8 cellular contexts compared by ENCODE assay signal in the genomic region with DNA sequence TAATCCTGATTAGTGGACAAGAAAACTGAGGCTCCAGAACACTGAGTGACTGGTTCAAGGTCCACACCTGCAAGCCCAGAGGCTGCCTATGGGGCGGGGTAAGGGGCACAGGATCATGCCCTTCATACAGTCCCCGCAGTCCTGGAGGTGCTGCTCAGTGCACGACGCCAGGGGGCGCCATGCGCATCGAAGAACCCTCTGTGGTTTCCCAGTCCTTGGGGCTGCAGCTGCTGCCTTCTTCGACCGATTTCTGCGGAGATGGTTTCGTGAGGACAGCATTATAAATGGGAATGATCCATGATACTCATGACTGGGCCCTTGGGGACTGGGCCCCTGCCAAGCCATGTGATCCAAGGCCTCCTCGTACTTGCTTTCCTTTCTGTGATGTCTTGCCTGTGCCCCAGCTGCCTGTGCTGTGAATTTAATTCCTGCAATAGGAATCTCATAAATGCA. TPM values are rescaled to one million over a fixed set of nuclear protein-coding genes. Genes with fewer than 3 reads are reported as not detected.
DNase-seq lines count a peak whose midpoint lies in the region; ATAC-seq, FAIRE-seq and TF ChIP-seq lines count a peak whose summit lies in the region.

No MANE protein-coding gene starts in this region.

- WGBS in K562 (ENCODE audit: insufficient coverage, low coverage, missing lambda C conversion rate) = 1% methylated on average over 12 of the region's 12 CpGs

- no peaks in the 10 kb centered on the region for H3K79me2 ChIP-seq in K562 (ENCODE audit: control insufficient read depth, insufficient read depth, low read length)

- in situ Hi-C loops in K562 (cut with MboI) (loop anchor here (5.0 kb wide), 2 partner anchors 105 to 1080 kb away; no protein-coding TSS in a partner anchor), gastrocnemius medialis (cut with MboI; ENCODE audit: low sequenced_read_pairs in 4 of 4) (loop anchor here in 2 of 4 donors (5.0 kb wide), 1 partner anchor 105 kb away; no protein-coding TSS in a partner anchor)

- TF ChIP-seq CTCF in GM10266 (IDR thresholded peaks at IDR 0.05; ENCODE audit: control insufficient read depth, insufficient read depth, low read depth, missing control alignments) (peak; percentile 94), K562 (IDR thresholded peaks at IDR 0.05 in 2 of 3, conservative IDR thresholded peaks at IDR 0.05 in 1 of 3; ENCODE audit: insufficient read depth in 2 of 3, low read depth in 1 of 3, low read length in 3 of 3) (peak; percentile 91 to 96 (median 93)), gastrocnemius medialis (IDR thresholded peaks at IDR 0.05 in 4 of 5, conservative IDR thresholded peaks at IDR 0.05 in 1 of 5) (peak; percentile 84 to 94 (median 93))

- TF ChIP-seq POLR2A in K562 (conservative IDR thresholded peaks at IDR 0.05) = no peak
- no peak for TF ChIP-seq POLR2A in gastrocnemius medialis (IDR thresholded peaks at IDR 0.05)

- H3K9me3 ChIP-seq in K562 (replicated peaks; ENCODE audit: control insufficient read depth, insufficient read depth, low read depth, low read length) = no peaks in the 10 kb centered on the region
- no peaks in the 10 kb centered on the region for H3K9me3 ChIP-seq in gastrocnemius medialis

- peak; percentile 88 for FAIRE-seq in K562 (lab: Jason Lieb, UNC)

- POLR2A ChIA-PET in K562 (lab: Yijun Ruan, JAX) = interaction anchor here (0.6 to 2.2 kb wide), 5 partner anchors 11 to 104 kb away, joined by 3 to 8 read pairs (median 3); no protein-coding TSS in a partner anchor

- H4K20me1 ChIP-seq in K562 (replicated peaks; ENCODE audit: control insufficient read depth, insufficient read depth, low read length) = peaks cover 3% of the 10 kb centered on the region; the same call in 1 of the 2 replicates

- no peak overlapping the region for H3K9ac ChIP-seq in K562 (ENCODE audit: insufficient read depth in 1 of 2, low read depth in 2 of 2, low read length in 2 of 2)

- H3K36me3 ChIP-seq in K562 (ENCODE audit: control insufficient read depth, insufficient read depth, low read length) (no peaks in the 10 kb centered on the region), gastrocnemius medialis (no peaks in the 10 kb centered on the region)

- no peak overlapping the region for H3K4me2 ChIP-seq in K562 (ENCODE audit: insufficient read depth, low read length)

- CTCF ChIA-PET in K562 (lab: Yijun Ruan, JAX; ENCODE audit: low intra/inter-chr PET ratio) = interaction anchor here (0.5 to 4.1 kb wide), 4 partner anchors 15 to 104 kb away, joined by 3 to 26 read pairs (median 5); no protein-coding TSS in a partner anchor

- no peaks in the 10 kb centered on the region for H3K4me1 ChIP-seq in K562 (replicated peaks in 1 of 2; ENCODE audit: control insufficient read depth in 2 of 2, insufficient read depth in 2 of 2, low read length in 2 of 2)
- H3K4me1 ChIP-seq in gastrocnemius medialis = peaks cover 9 to 11% of the 10 kb centered on the region in 2 donors

- peak; percentile 60 to 92 for TF ChIP-seq RAD21 in K562 (CRISPR knock-in tag; conservative IDR thresholded peaks at IDR 0.05 in 1 of 2, IDR thresholded peaks at IDR 0.05 in 1 of 2)

- no peak overlapping the region for H2AFZ ChIP-seq in K562 (ENCODE audit: low read depth, low read length)

- intact Hi-C loops in K562 (cut with micrococcal nuclease) = loop anchor here (1.0 kb wide), 2 partner anchors 99 to 104 kb away; no protein-coding TSS in a partner anchor
- intact Hi-C loops in gastrocnemius medialis (cut with DNase I; ENCODE audit: low total_unique reads) = loop anchor here (1.0 kb wide), 1 partner anchor 104 kb away; no protein-coding TSS in a partner anchor

- H3K4me3 ChIP-seq in K562 = no peak overlapping the region
- no peak overlapping the region for H3K4me3 ChIP-seq in gastrocnemius medialis

- BruUV-seq in K562 (replicated peaks; lab: Mats Ljungman, UMichigan) = no TSS peak

- TF ChIP-seq EP300 in K562 (IDR thresholded peaks at IDR 0.05; ENCODE audit: low read length) = no peak

- H3K27ac ChIP-seq in K562 (ENCODE audit: extremely low read depth, low read depth, low read length) (no peak overlapping the region), gastrocnemius medialis (peak overlapping the region in 3 of 4 donors; percentile 29 to 74 (median 50))

- peak; percentile 100 for ATAC-seq in SK-N-SH treated with all-trans-retinoic acid at 6 μM for 48 hours
- ATAC-seq in K562 = peak; percentile 100
- ATAC-seq in gastrocnemius medialis = peak; percentile 95 to 97
- ATAC-seq in GM21367 (IDR thresholded peaks at IDR 0.05; ENCODE audit: unreplicated experiment) = no peak
- no peak for ATAC-seq in GM21423 (IDR thresholded peaks at IDR 0.05; ENCODE audit: unreplicated experiment)

- peaks cover 7% of the 10 kb centered on the region for H3K9me1 ChIP-seq in K562 (ENCODE audit: control insufficient read depth, insufficient read depth, low read length)

- peaks cover 22 to 37% of the 10 kb centered on the region in 2 experiments; a peak in 4 of 5 replicates for H3K27me3 ChIP-seq in K562 (ENCODE audit: control insufficient read depth in 2 of 2, insufficient read depth in 2 of 2, low read length in 2 of 2)
- H3K27me3 ChIP-seq in gastrocnemius medialis = no peaks in the 10 kb centered on the region

- DNase-seq in GM10266 (ENCODE audit: extremely low spot score) (peak; percentile 74), MV-4-11 (lab: John Stamatoyannopoulos, UW) (peak; percentile 67), K562 (ENCODE audit: extremely low read depth in 1 of 4, low spot score in 3 of 4) (peak; percentile 79 to 88 (median 84)), iPS DF 4.7 (ENCODE audit: extremely low read depth, low spot score) (peak; percentile 87), gastrocnemius medialis (peak; percentile 81 to 86)

TF ChIP-seq in SK-N-SH treated with all-trans-retinoic acid at 6 μM for 48 hours, 23 proteins besides CTCF, POLR2A, EP300 and RAD21 (continues in another document):
- TF ChIP-seq OSR1 (CRISPR knock-in tag; IDR thresholded peaks at IDR 0.05) (no peak), PATZ1 (CRISPR knock-in tag; IDR thresholded peaks at IDR 0.05; ENCODE audit: borderline replicate concordance) (no peak), ARNTL (CRISPR knock-in tag; IDR thresholded peaks at IDR 0.05; ENCODE audit: borderline replicate concordance, low read depth) (no peak), BACH2 (CRISPR knock-in tag; IDR thresholded peaks at IDR 0.05; ENCODE audit: borderline replicate concordance) (no peak)

TF ChIP-seq in K562, 482 proteins besides CTCF, POLR2A, EP300 and RAD21 (continues in another document):
- TF ChIP-seq ESRRA (IDR thresholded peaks at IDR 0.05; ENCODE audit: borderline replicate concordance, low read depth) (peak; percentile 50; the same call in 1 of the 2 replicates), SMC3 (conservative IDR thresholded peaks at IDR 0.05; ENCODE audit: insufficient read depth, low read depth, low read length) (peak; percentile 95), MXI1 (IDR thresholded peaks at IDR 0.05; ENCODE audit: low read depth, low read length) (no peak), NRF1 (conservative IDR thresholded peaks at IDR 0.05 in 1 of 2, IDR thresholded peaks at IDR 0.05 in 1 of 2) (peak; percentile 10 to 18; a peak in 1 of 4 replicates), JUND (IDR thresholded peaks at IDR 0.05; ENCODE audit: borderline replicate concordance, low read depth, low read length) (0 out of 2 replicates have a peak, but pooled peaks have one; percentile 34), JUND (tag; IDR thresholded peaks at IDR 0.05; ENCODE audit: borderline replicate concordance, low read depth, low read length) (no peak), HDAC6 (IDR thresholded peaks at IDR 0.05; ENCODE audit: low read depth, low read length) (no peak), GTF2E2 (tag; IDR thresholded peaks at IDR 0.05) (no peak), RUNX1 (IDR thresholded peaks at IDR 0.05; ENCODE audit: low read depth) (0 out of 2 replicates have a peak, but pooled peaks have one; percentile 52), ARID2 (IDR thresholded peaks at IDR 0.05) (0 out of 2 replicates have a peak, but pooled peaks have one; percentile 57), PTTG1 (tag; IDR thresholded peaks at IDR 0.05; ENCODE audit: low read depth) (no peak)
- TF ChIP-seq, protein P1, sequence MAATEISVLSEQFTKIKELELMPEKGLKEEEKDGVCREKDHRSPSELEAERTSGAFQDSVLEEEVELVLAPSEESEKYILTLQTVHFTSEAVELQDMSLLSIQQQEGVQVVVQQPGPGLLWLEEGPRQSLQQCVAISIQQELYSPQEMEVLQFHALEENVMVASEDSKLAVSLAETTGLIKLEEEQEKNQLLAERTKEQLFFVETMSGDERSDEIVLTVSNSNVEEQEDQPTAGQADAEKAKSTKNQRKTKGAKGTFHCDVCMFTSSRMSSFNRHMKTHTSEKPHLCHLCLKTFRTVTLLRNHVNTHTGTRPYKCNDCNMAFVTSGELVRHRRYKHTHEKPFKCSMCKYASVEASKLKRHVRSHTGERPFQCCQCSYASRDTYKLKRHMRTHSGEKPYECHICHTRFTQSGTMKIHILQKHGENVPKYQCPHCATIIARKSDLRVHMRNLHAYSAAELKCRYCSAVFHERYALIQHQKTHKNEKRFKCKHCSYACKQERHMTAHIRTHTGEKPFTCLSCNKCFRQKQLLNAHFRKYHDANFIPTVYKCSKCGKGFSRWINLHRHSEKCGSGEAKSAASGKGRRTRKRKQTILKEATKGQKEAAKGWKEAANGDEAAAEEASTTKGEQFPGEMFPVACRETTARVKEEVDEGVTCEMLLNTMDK (IDR thresholded peaks at IDR 0.05; ENCODE audit: borderline replicate concordance, insufficient read depth, low read depth, low read length, poor library complexity, severe bottlenecking) = peak; percentile 78

RNA-seq across cellular contexts. Expression of gene ARHGEF10L, which starts 37.1 kb away (rescaled TPM):
- 0.09 TPM in 1 of 2 replicates, not detected in the other for total RNA-seq in K562 (2011; cell fraction: chromatin; rRNA removed; ENCODE audit: low replicate concordance)
- 0.17 and 0.92 TPM in 2 replicates for total RNA-seq in K562 (2011; cell fraction: nucleolus; rRNA removed)
- total RNA-seq in K562 (2011; cell fraction: nucleoplasm; rRNA removed) = 0.07 TPM in 1 of 2 replicates, not detected in the other
- total RNA-seq in K562 (2014; rRNA removed) (0.09 TPM in 1 of 2 replicates, not detected in the other), K562 (2014; rRNA removed; fragmentation: Illumina TruSeq; extraction: Trizol) (not detected in 2 replicates), K562 (2015; rRNA removed; fragmentation: Illumina TruSeq; extraction: Trizol) (not detected in 2 replicates), K562 (2021) (0.13 TPM in 2 replicates), gastrocnemius medialis (100 to 1,000 TPM in 1 of 4 donors, 10 to 100 TPM in 3; 21.2 to 111 (median 73.8) TPM)
- polyA plus RNA-seq in K562 (2011; rRNA removed) (0.01 TPM in 1 of 2 replicates, not detected in the other), K562 (2014; fragmentation: Illumina TruSeq; extraction: Trizol) (not detected in 2 replicates), K562 (2014; fragmentation: Nextera tagmentation; extraction: Ambion mirVana) (not detected), K562 (2014; rRNA removed) (not detected in 2 replicates)
- polyA plus RNA-seq in K562 (2011; cell fraction: cytosol; rRNA removed) = 0.27 TPM in 1 of 2 replicates, not detected in the other
- 0.41 and 0.52 TPM in 2 replicates for polyA plus RNA-seq in K562 (2011; cell fraction: nucleus; rRNA removed)
- not detected in 2 replicates for polyA plus RNA-seq in K562 (2012)
- polyA minus RNA-seq in K562 (2011; rRNA and poly(A)+ RNA removed) = not detected in 2 replicates
- polyA minus RNA-seq in K562 (2011; cell fraction: cytosol; rRNA and poly(A)+ RNA removed) = 0.46 TPM in 1 of 2 replicates, not detected in the other
- polyA minus RNA-seq in K562 (2011; cell fraction: nucleus; rRNA and poly(A)+ RNA removed) = 0.13 TPM in 1 of 2 replicates, not detected in the other

Comparison
In these comparisons a context has a peak if more than half of its experiments do, and no peak if none do; other contexts are left out.
1. ATAC-seq: peak in SK-N-SH treated with all-trans-retinoic acid at 6 μM for 48 hours (single experiment), K562 (single experiment) and gastrocnemius medialis (2 of 2); none in GM21367 (single experiment) and GM21423 (single experiment).
2. RNA of gene ARHGEF10L, which starts 37.1 kb away (total RNA-seq): 21.2 to 111 TPM in gastrocnemius medialis; 0.07 to 0.92 TPM in K562; every median in the first group is over 10 times any median in the second.
3. Peak in every context shown above with its lines, with median percentiles within 50 percentile points of each other: DNase-seq and CTCF ChIP-seq.